Comparison of ENCODE assay signal across 1 cellular context in genomic region chr5:177308740-177309139, GRCh38.
TF ChIP-seq lines count a peak whose summit lies in the region.

No MANE protein-coding gene starts in this region.

TF ChIP-seq in GM23338, 12 proteins besides CTCF, POLR2A, EP300 and RAD21 (continued from another document):
- TF ChIP-seq REST (IDR thresholded peaks at IDR 0.05; ENCODE audit: unreplicated experiment) (no peak), JUNB (IDR thresholded peaks at IDR 0.05; ENCODE audit: unreplicated experiment) (no peak), ZNF331 (CRISPR knock-in tag; IDR thresholded peaks at IDR 0.05; ENCODE audit: low read depth) (no peak), NANOG (IDR thresholded peaks at IDR 0.05; ENCODE audit: borderline replicate concordance) (no peak), CREB1 (CRISPR knock-in tag; IDR thresholded peaks at IDR 0.05; ENCODE audit: low read depth) (no peak), ZNF114 (CRISPR knock-in tag; IDR thresholded peaks at IDR 0.05) (no peak), EZH2 (IDR thresholded peaks at IDR 0.05; ENCODE audit: low read depth, unreplicated experiment) (no peak), POLR2AphosphoS5 (IDR thresholded peaks at IDR 0.05; ENCODE audit: low read depth) (no peak), ETS1 (IDR thresholded peaks at IDR 0.05) (no peak), STAT1 (IDR thresholded peaks at IDR 0.05; ENCODE audit: unreplicated experiment) (no peak), ZNF462 (CRISPR knock-in tag; IDR thresholded peaks at IDR 0.05) (no peak)
TF ChIP-seq in GM23338: peak in this region for 0.
